ENCODE assay signal across 31 cellular contexts in the genomic region with DNA sequence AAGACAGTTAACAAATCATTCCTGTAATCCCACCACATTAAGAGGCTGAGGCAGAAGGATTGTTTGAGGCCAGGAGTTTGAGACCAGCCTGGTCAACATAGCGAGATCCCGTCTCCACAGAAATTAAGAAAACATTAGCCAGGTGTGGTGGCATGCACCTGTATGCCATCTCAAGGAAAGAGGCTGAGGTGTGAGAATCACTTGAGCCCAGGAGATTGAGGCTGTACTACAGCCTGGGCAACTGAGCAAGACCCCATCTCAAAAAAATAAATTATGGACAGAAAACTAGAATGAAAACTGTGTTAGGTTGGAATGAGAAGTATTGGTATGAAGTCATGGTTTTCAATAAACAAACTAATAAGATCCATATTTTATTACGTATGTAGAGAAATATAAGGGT.
"Had no signal": no experiment of that assay in that cellular context is flagged by ENCODE, and none has a peak within 500 bp of the region (broad histone marks: within the 10 kb centered on the region; RNA-seq: fewer than 3 reads in every experiment).

No MANE protein-coding gene starts in this region.

- H3K4me3 ChIP-seq: SJSA1 had no signal

- H3K36me3 ChIP-seq: brain microvascular endothelial cell, SJSA1 had no signal

- H3K27me3 ChIP-seq: brain microvascular endothelial cell, SJSA1 had no signal

- DNase-seq: activated CD4-positive, alpha-beta T cell treated with anti-CD3 and anti-CD28 coated beads, Interleukin-2, amount 10 ng/mL, durations not matched to agents 24 days and 14 days; activated CD4-positive, alpha-beta T cell treated with anti-CD3 and anti-CD28 coated beads, Interleukin-2, amount 50 U/mL, for 4 hours; activated CD4-positive, CD25-positive, alpha-beta regulatory T cell; activated CD8-positive, alpha-beta T cell treated with anti-CD3 and anti-CD28 coated beads for 36 hours; activated effector memory CD4-positive, alpha-beta T cell treated with anti-CD3 and anti-CD28 coated beads, Interleukin-2, amount 50 U/mL, for 16 hours; activated naive CD4-positive, alpha-beta T cell; activated naive CD4-positive, alpha-beta T cell treated with anti-CD3 and anti-CD28 coated beads, Interleukin-2, amount 50 U/mL, for 16 hours; activated naive CD8-positive, alpha-beta T cell treated with anti-CD3 and anti-CD28 coated beads for 36 hours; activated T-cell treated with anti-CD3 and anti-CD28 coated beads, Interleukin-2, amount 50 U/mL, for 1 hour; activated T-cell treated with anti-CD3 and anti-CD28 coated beads, Interleukin-2, amount 50 U/mL, for 72 hours; amniotic stem cell; aorta; brain microvascular endothelial cell; NCI-H1092 treated with DMSO at 0.1 percent for 48 hours; NCI-H1417; NCI-H146; NCI-H187; NCI-H2029 treated with DMSO at 0.1 percent for 48 hours; NCI-H2107; NCI-H2171; NCI-H510A; NCI-H526; NCI-H748 treated with DMSO at 0.1 percent for 48 hours; SHP77 treated with DMSO at 0.1 percent for 48 hours; SK-N-SH; T-cell; T-helper 2 cell; T-helper 9 cell had no signal

- H3K27ac ChIP-seq: brain microvascular endothelial cell, SJSA1, VCaP had no signal

- H3K9ac ChIP-seq: SK-N-SH had no signal

- H3K9me3 ChIP-seq: SJSA1, SK-N-SH had no signal

- ATAC-seq: activated CD8-positive, alpha-beta T cell treated with anti-CD3 and anti-CD28 coated beads for 36 hours; activated T-helper 17 cell treated with anti-CD3 and anti-CD28 coated beads, Interleukin-2, amount 50 U/mL, for 72 hours; T-cell had no signal

- H3K4me2 ChIP-seq: SK-N-SH had no signal
